In genomic region chr2:132837764-132838163, GRCh38 we compare ENCODE assay signal across 1 cellular context.
TF ChIP-seq lines count a peak whose summit lies in the region.

No MANE protein-coding gene starts in this region.

TF ChIP-seq in GM23338, 12 proteins besides CTCF, POLR2A, EP300 and RAD21 (continued from another document):
- TF ChIP-seq ZNF462 (CRISPR knock-in tag; IDR thresholded peaks at IDR 0.05) = no peak
- TF ChIP-seq JUNB (IDR thresholded peaks at IDR 0.05; ENCODE audit: unreplicated experiment) = no peak
